ENCODE assay signal across 19 cellular contexts in genomic region chr12:90585640-90586304, GRCh38.
"Had no signal": no experiment of that assay in that cellular context is flagged by ENCODE, and none has a peak within 500 bp of the region (broad histone marks: within the 10 kb centered on the region; RNA-seq: fewer than 3 reads in every experiment).

No MANE protein-coding gene starts in this region.

- H3K4me3 ChIP-seq: K562, SK-N-MC had no signal

- DNase-seq: activated CD4-positive, alpha-beta memory T cell treated with anti-CD3 and anti-CD28 coated beads, Interleukin-2, amount 10 ng/mL, durations not matched to agents 7 days and 5 days; activated CD4-positive, alpha-beta T cell treated with anti-CD3 and anti-CD28 coated beads, Interleukin-2, amount 10 ng/mL, durations not matched to agents 7 days and 5 days; activated CD4-positive, CD25-positive, alpha-beta regulatory T cell; activated gamma-delta T cell; activated naive CD4-positive, alpha-beta T cell treated with anti-CD3 and anti-CD28 coated beads for 36 hours; activated T-cell treated with anti-CD3 and anti-CD28 coated beads for 4 hours; activated T-cell treated with anti-CD3 and anti-CD28 coated beads, Interleukin-2, amount 50 U/mL, for 48 hours; amygdala; Karpas-422; MM.1S; NCI-H1105; NCI-H146; NCI-H187 treated with DMSO at 0.1 percent for 48 hours; NCI-H2171 treated with DMSO at 0.1 percent for 48 hours; NCI-H510A treated with DMSO at 0.1 percent for 48 hours; NCI-H69; T-cell had no signal
